In the genomic region with DNA sequence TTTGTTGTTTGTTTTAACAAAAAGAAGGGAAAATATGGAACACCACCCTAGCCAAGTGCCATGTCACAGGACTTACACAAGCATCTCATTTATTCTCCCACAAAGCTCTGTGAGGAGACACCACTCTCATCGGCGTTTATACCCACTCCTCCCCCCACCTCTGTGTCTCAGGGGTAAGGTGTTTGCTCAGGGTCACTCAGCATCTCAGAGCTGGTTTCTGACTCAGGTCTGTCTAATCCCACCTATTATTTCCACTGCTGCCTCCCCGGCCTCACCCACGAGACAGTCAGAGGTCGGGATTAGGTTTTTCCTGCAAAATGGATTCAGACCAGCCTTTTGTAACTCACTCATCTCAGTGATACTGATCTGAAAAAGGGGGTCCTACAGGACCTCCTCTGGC, we compare ENCODE assay signal across 14 cellular contexts.
DNase-seq lines count a peak whose midpoint lies in the region; ATAC-seq lines count a peak whose summit lies in the region.
"Had no signal": no experiment of that assay in that cellular context is flagged by ENCODE, and none has a peak within 500 bp of the region (broad histone marks: within the 10 kb centered on the region; RNA-seq: fewer than 3 reads in every experiment).

No MANE protein-coding gene starts in this region.

- peak; percentile 84 for ATAC-seq in esophagus mucosa
- ATAC-seq: A549; CD8-positive, alpha-beta T cell; GM12878 had no signal

- DNase-seq in ELR (ENCODE audit: low read depth) (peak; percentile 9), RKO (ENCODE audit: low spot score) (peak; percentile 64), hepatic stellate cell (ENCODE audit: low spot score) (no peak), HuH-7 (ENCODE audit: low spot score) (no peak)
- DNase-seq: AML-193; Caco-2; Calu3; CD4-positive, alpha-beta T cell; CD8-positive, alpha-beta T cell; DMS79 treated with DMSO at 0.1 percent for 48 hours; GDM1 had no signal

Comparison
In these comparisons a context has a peak if more than half of its experiments do, and no peak if none do; other contexts are left out.
1. DNase-seq: peak in ELR (single experiment) and RKO (single experiment); none in hepatic stellate cell (single experiment) and HuH-7 (single experiment).